In the genomic region with DNA sequence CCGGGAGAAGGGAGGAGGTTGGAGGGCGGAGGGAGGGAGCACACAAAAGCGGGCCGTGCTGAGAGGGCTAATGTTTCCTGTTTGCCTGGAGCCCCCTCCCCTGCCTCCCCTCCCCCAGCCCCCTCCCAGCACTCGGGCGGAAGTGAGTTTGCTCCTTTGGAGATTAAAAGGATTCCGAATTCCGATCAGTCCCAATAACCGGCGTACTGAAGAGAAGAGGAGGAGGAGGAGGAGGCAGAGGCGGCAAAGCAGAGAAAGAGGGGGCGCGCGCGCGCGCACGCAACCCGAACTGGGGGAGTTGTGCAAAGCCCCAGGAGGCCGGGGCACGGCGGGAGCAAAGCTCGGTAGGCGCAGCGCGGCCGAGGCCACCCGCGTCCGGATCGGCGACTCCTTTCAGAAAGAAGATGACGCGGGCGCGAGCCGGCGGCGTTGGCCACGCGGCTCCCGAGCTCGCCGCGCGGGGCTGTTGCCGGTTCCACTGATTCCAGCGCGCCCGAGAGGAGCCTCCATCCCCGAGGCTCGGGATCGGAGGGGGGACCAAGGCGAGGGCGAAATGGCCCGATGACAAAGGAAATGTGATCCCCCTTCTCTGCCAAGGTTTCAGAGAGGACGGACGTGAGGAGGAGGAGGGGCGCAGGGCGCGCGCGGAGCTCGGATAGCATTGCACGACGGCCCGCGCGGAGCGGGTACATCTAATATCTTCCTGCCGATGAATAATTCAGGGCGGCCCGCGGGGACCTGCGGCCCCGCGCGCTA, we compare ENCODE assay signal across 7 cellular contexts. TPM values are rescaled to one million over a fixed set of nuclear protein-coding genes. Genes with fewer than 3 reads are reported as not detected.
A peak's percentile ranks its signal among the peaks of the same experiment; 100 is the strongest.
DNase-seq lines count a peak whose midpoint lies in the region; ATAC-seq and TF ChIP-seq lines count a peak whose summit lies in the region.

No MANE protein-coding gene starts in this region.

- peaks cover 16% of the 10 kb centered on the region for H3K4me1 ChIP-seq in lower lobe of right lung
- peaks cover 3% of the 10 kb centered on the region for H3K4me1 ChIP-seq in thymus (ENCODE audit: control insufficient read depth, insufficient read depth, low read length)

- H3K36me3 ChIP-seq in lower lobe of right lung (no peaks in the 10 kb centered on the region), thymus (ENCODE audit: control insufficient read depth, insufficient read depth) (no peaks in the 10 kb centered on the region)

- peaks cover 5% of the 10 kb centered on the region for H3K36me3 Mint-ChIP-seq in chondrocyte (ENCODE audit: low read depth)

- peaks cover 42% of the 10 kb centered on the region for H3K27me3 Mint-ChIP-seq in chondrocyte (ENCODE audit: low read depth)

- H3K4me1 Mint-ChIP-seq in chondrocyte (ENCODE audit: low read depth): peaks cover 18% of the 10 kb centered on the region

- H3K27ac ChIP-seq in lower lobe of right lung (no peak overlapping the region), thymus (ENCODE audit: low read depth) (no peak overlapping the region)

- peaks cover 6% of the 10 kb centered on the region for H3K9me3 Mint-ChIP-seq in chondrocyte (ENCODE audit: low read depth)

- H3K27ac Mint-ChIP-seq in chondrocyte (ENCODE audit: unreplicated experiment): no peak overlapping the region

- H3K27me3 ChIP-seq in lower lobe of right lung (ENCODE audit: low read depth): peaks cover 54% of the 10 kb centered on the region
- peaks cover 56% of the 10 kb centered on the region for H3K27me3 ChIP-seq in thymus (ENCODE audit: control insufficient read depth, insufficient read depth)

- intact Hi-C loops in lower lobe of right lung (cut with DNase I): no loop called here

- H3K4me3 ChIP-seq in lower lobe of right lung: peak overlapping the region; percentile 59
- peak overlapping the region; percentile 55 for H3K4me3 ChIP-seq in thymus (ENCODE audit: low read length)

- ATAC-seq in lower lobe of right lung: peak; percentile 7

- TF ChIP-seq CTCF in GM10266 (IDR thresholded peaks at IDR 0.05; ENCODE audit: control insufficient read depth, insufficient read depth, low read depth, missing control alignments): no peak
- TF ChIP-seq CTCF in chondrocyte (IDR thresholded peaks at IDR 0.05): no peak
- no peak for TF ChIP-seq CTCF in lower lobe of right lung (IDR thresholded peaks at IDR 0.05)

- under 1% methylated on average over 78 of the region's 78 CpGs for WGBS in thymus

- DNase-seq in GM10266 (ENCODE audit: extremely low spot score): peak; percentile 66
- DNase-seq in NAMALWA (ENCODE audit: low spot score): peak; percentile 17
- peak; percentile 75 for DNase-seq in chondrocyte (ENCODE audit: low spot score)
- DNase-seq in lower lobe of right lung: peak; percentile 59
- no peak for DNase-seq in Ammon's horn (ENCODE audit: low spot score)
- DNase-seq in NOMO-1 treated with DMSO at 0.1 percent for 48 hours (lab: John Stamatoyannopoulos, UW; ENCODE audit: unreplicated experiment): no peak

- peak overlapping the region; percentile 82 for H3K4me3 Mint-ChIP-seq in chondrocyte (ENCODE audit: unreplicated experiment)

- H3K9me3 ChIP-seq in lower lobe of right lung (no peaks in the 10 kb centered on the region), thymus (ENCODE audit: control insufficient read depth) (no peaks in the 10 kb centered on the region)

RNA-seq across cellular contexts. Expression of gene TRIM71, which starts 1.2 kb away (rescaled TPM):
- 0.05 to 0.17 TPM (median 0.08 TPM) in 3 replicates for total RNA-seq in chondrocyte
- 2.5 TPM for total RNA-seq in lower lobe of right lung
- polyA plus RNA-seq in thymus: 0.09 TPM

Comparison
In these comparisons a context has a peak if more than half of its experiments do, and no peak if none do; other contexts are left out.
1. DNase-seq: peak in GM10266 (single experiment), NAMALWA (single experiment), chondrocyte (single experiment) and lower lobe of right lung (single experiment); none in Ammon's horn (single experiment) and NOMO-1 treated with DMSO at 0.1 percent for 48 hours (single experiment).